ENCODE assay signal across 12 cellular contexts in the genomic region with DNA sequence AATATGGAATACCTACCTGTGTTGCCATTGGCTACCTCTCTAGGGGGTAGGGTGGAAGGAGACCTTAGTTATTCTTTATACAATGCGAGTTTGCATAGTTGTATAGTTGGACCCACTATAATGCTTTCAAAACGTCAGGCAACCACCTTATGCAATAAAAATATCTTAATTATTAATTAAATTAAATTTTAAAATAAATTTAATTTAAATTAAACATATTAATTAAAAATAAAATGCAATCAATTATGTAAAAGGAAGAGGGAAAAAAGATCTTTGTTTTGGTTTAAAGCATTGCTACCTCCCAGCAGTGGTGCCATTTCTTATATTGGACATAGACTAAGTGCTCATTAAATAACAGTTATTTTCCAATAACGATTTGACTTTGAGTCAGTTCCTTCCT. TPM values are rescaled to one million over a fixed set of nuclear protein-coding genes. Genes with fewer than 3 reads are reported as not detected.
"Had no signal": no experiment of that assay in that cellular context is flagged by ENCODE, and none has a peak within 500 bp of the region (broad histone marks: within the 10 kb centered on the region; RNA-seq: fewer than 3 reads in every experiment).

No MANE protein-coding gene starts in this region.

- H3K4me3 Mint-ChIP-seq: GM23338, H9, HFFc6 had no signal

- H2AFZ ChIP-seq: GM23248, GM23338 had no signal

- H3K9me3 ChIP-seq: HAP-1 had no signal

- H3K27ac Mint-ChIP-seq: GM23338, H9, HFFc6 had no signal

- H3K9ac ChIP-seq: GM23248 had no signal

- H3K4me2 ChIP-seq: GM23338 had no signal

- FAIRE-seq: H1, H54 had no signal

- ATAC-seq: GM23338, HCT116 had no signal

- H3K9me3 Mint-ChIP-seq: GM23338, H9, HFFc6 had no signal

- H3K4me1 ChIP-seq: HAP-1 had no signal

- H3K36me3 ChIP-seq: HAP-1 had no signal

- H3K4me3 ChIP-seq: GM23248, GM23338, HAP-1 had no signal

- H3K27ac ChIP-seq: GM23248 had no signal

- DNase-seq: GM23248, GOT3, H7, H9, HCEC 1CT, HFFc6 had no signal

RNA-seq across cellular contexts. Expression of gene GPA33, which starts 22.3 kb away (rescaled TPM):
- total RNA-seq: GM23248, H4, H9, HFFc6 had no signal
- polyA plus RNA-seq: GM23248 had no signal

RNA-seq across cellular contexts. Expression of gene STYXL2, which starts 26.0 kb away (rescaled TPM):
- total RNA-seq: GM23248, HFFc6 had no signal
- polyA plus RNA-seq: GM23248 had no signal
